ENCODE assay signal across 26 cellular contexts in the genomic region with DNA sequence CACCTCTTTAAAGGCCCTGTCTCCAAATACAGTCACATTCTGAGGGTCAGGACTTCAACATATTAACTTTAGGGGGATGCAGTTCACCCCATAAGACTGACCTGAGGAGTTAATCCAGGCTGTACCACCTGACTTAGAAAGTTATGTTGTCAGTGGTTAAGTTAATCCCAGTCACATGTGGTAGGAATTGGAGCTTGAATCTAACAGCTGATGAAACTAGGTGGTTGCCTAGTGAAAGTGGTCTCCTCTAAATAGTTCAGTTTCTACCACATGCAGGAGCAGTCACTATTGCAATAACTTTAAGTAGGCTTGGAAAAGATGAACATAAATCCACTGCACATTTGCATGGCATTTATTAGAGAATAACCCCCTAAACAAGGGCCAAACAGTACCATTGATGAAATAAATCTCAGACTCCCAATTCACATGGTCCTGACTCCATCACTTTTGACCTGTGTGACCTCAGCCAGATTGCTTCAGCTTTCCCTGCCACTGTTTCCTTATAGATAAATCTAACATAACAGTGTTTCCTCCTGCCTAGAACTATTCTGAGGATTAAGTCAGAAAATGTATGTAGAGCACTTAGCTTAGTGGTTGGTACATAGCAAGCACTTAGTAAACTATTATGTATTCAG. TPM values are rescaled to one million over a fixed set of nuclear protein-coding genes. Genes with fewer than 3 reads are reported as not detected.
"Had no signal": no experiment of that assay in that cellular context is flagged by ENCODE, and none has a peak within 500 bp of the region (broad histone marks: within the 10 kb centered on the region; RNA-seq: fewer than 3 reads in every experiment).

No MANE protein-coding gene starts in this region.

- H3K4me3 ChIP-seq: dorsolateral prefrontal cortex, esophagus muscularis mucosa, heart left ventricle, smooth muscle cell, testis, uterus had no signal

- DNase-seq: activated B cell treated with CpG ODN at 0.5 μM for 24 hours; activated CD4-positive, alpha-beta T cell treated with anti-CD3 and anti-CD28 coated beads for 4 hours; activated CD8-positive, alpha-beta memory T cell treated with anti-CD3 and anti-CD28 coated beads, Interleukin-2, amount 10 ng/mL, durations not matched to agents 7 days and 5 days; activated CD8-positive, alpha-beta T cell treated with anti-CD3 and anti-CD28 coated beads for 36 hours; activated effector memory CD4-positive, alpha-beta T cell treated with anti-CD3 and anti-CD28 coated beads, Interleukin-2, amount 50 U/mL, for 16 hours; activated naive CD4-positive, alpha-beta T cell treated with anti-CD3 and anti-CD28 coated beads, Interleukin-2, amount 10 ng/mL, durations not matched to agents 7 days and 5 days; activated T-cell treated with anti-CD3 and anti-CD28 coated beads for 4 hours; aorta; caudate nucleus; dorsolateral prefrontal cortex; effector memory CD8-positive, alpha-beta T cell; heart left ventricle; islet precursor cell; left cardiac atrium; naive B cell; nucleus accumbens; stimulated activated CD4-positive, alpha-beta T cell treated with anti-CD3 and anti-CD28 coated beads, Interleukin-4, amount 100 ng/mL, for 1 hour; stimulated activated naive CD4-positive, alpha-beta T cell; T-cell; testis; trophoblast cell; uterus had no signal

- H3K36me3 ChIP-seq: esophagus muscularis mucosa, heart left ventricle, uterus had no signal

- H3K9ac ChIP-seq: parathyroid adenoma had no signal

- H3K9me3 ChIP-seq: esophagus muscularis mucosa, heart left ventricle, testis, uterus had no signal

- H3K27ac ChIP-seq: dorsolateral prefrontal cortex, esophagus muscularis mucosa, heart left ventricle, parathyroid adenoma, testis, uterus had no signal

RNA-seq across cellular contexts. Expression of a gene that starts 20.1 kb away (rescaled TPM):
- total RNA-seq: activated B cell treated with CpG ODN at 0.5 μM for 24 hours; activated CD8-positive, alpha-beta T cell treated with anti-CD3 and anti-CD28 coated beads for 36 hours; mononuclear cell; T-cell had no signal
